In genomic region chr7:102069913-102070629, GRCh38 we compare ENCODE assay signal across 23 cellular contexts.
DNase-seq lines count a peak whose midpoint lies in the region; ATAC-seq and TF ChIP-seq lines count a peak whose summit lies in the region.
"Had no signal": no experiment of that assay in that cellular context is flagged by ENCODE, and none has a peak within 500 bp of the region (broad histone marks: within the 10 kb centered on the region; RNA-seq: fewer than 3 reads in every experiment).

No MANE protein-coding gene starts in this region.

- DNase-seq in NCI-H2081 (lab: John Stamatoyannopoulos, UW) (peak; percentile 9 to 27), NCI-H2081 treated with DMSO at 0.1 percent for 48 hours (lab: John Stamatoyannopoulos, UW) (no peak), brain microvascular endothelial cell (no peak), neural progenitor cell (ENCODE audit: low spot score) (peak; percentile 44), retina (no peak), Peyer's patch (no peak), sciatic nerve (ENCODE audit: low spot score) (no peak)
- DNase-seq: 8988T; activated effector memory CD4-positive, alpha-beta T cell treated with Interleukin-2 at 50 U/mL for 16 hours; activated naive CD8-positive, alpha-beta T cell treated with anti-CD3 and anti-CD28 coated beads, Interleukin-2, amount 10 ng/mL, durations not matched to agents 7 days and 5 days; AML-193; cerebellar nuclear complex; erythroblast; NCI-H1694 treated with DMSO at 0.1 percent for 48 hours; NCI-H2227 treated with DMSO at 0.1 percent for 48 hours; occipital lobe; stimulated activated CD4-positive, alpha-beta T cell treated with anti-CD3 and anti-CD28 coated beads, Interleukin-4, amount 100 ng/mL, for 1 hour; stimulated activated naive CD4-positive, alpha-beta T cell treated with Interleukin-2 at 50 U/mL for 16 hours; T-helper 2 cell had no signal

- peaks cover 6% of the 10 kb centered on the region; the same call in 1 of the 2 replicates for H3K9me3 ChIP-seq in HUES64 (ENCODE audit: insufficient read depth, low read depth, low read length)
- no peaks in the 10 kb centered on the region for H3K9me3 ChIP-seq in neural progenitor cell (ENCODE audit: low read depth)
- no peaks in the 10 kb centered on the region for H3K9me3 ChIP-seq in Peyer's patch
- H3K9me3 ChIP-seq: thoracic aorta had no signal

- in situ Hi-C loops in brain microvascular endothelial cell (cut with HindIII; ENCODE audit: low pct_ligation_motif_present, low sequenced_read_pairs) = no loop called here

- H3K4me3 ChIP-seq in HUES64 (ENCODE audit: low read length) = no peak overlapping the region
- no peak overlapping the region for H3K4me3 ChIP-seq in brain microvascular endothelial cell (ENCODE audit: low read depth, low read length)
- no peak overlapping the region for H3K4me3 ChIP-seq in neural progenitor cell
- no peak overlapping the region for H3K4me3 ChIP-seq in Peyer's patch
- H3K4me3 ChIP-seq: GM12878, thoracic aorta had no signal

- no peak overlapping the region for H3K4me2 ChIP-seq in neural progenitor cell

- peaks cover 10% of the 10 kb centered on the region for H3F3A ChIP-seq in neural progenitor cell (ENCODE audit: low read depth)

- H3K9ac ChIP-seq in HUES64 (ENCODE audit: low read depth, low read length) = no peak overlapping the region
- H3K9ac ChIP-seq in neural progenitor cell = no peak overlapping the region

- H3K79me2 ChIP-seq in neural progenitor cell (ENCODE audit: low read depth) = peaks cover 3% of the 10 kb centered on the region

- intact Hi-C loops in sciatic nerve (cut with DNase I) = no loop called here

- H2AFZ ChIP-seq in neural progenitor cell (replicated peaks) = no peak overlapping the region

- H3K27me3 ChIP-seq in HUES64 (ENCODE audit: insufficient read depth, low read length) (no peaks in the 10 kb centered on the region), brain microvascular endothelial cell (replicated peaks) (no peaks in the 10 kb centered on the region), neural progenitor cell (no peaks in the 10 kb centered on the region), Peyer's patch (no peaks in the 10 kb centered on the region)

- TF ChIP-seq CTCF in brain microvascular endothelial cell (IDR thresholded peaks at IDR 0.05; ENCODE audit: low read depth, low read length, missing control alignments) = peak; percentile 28
- peak; percentile 52 for TF ChIP-seq CTCF in neural progenitor cell (IDR thresholded peaks at IDR 0.05)
- TF ChIP-seq CTCF in Peyer's patch (IDR thresholded peaks at IDR 0.05) = no peak

- peak overlapping the region; percentile 5 for H3K27ac Mint-ChIP-seq in neural progenitor cell
- H3K27ac Mint-ChIP-seq: activated naive CD8-positive, alpha-beta T cell treated with anti-CD3 and anti-CD28 coated beads, Interleukin-2, amount 10 ng/mL, durations not matched to agents 7 days and 5 days had no signal

- H3K27ac ChIP-seq in HUES64 (ENCODE audit: low read depth, low read length) (peak overlapping the region; percentile 57), brain microvascular endothelial cell (no peak overlapping the region), neural progenitor cell (peak overlapping the region; percentile 41), Peyer's patch (no peak overlapping the region)
- H3K27ac ChIP-seq: thoracic aorta, VCaP had no signal

- peaks cover 5% of the 10 kb centered on the region; the same call in 1 of the 2 replicates for H3K4me1 ChIP-seq in HUES64 (ENCODE audit: insufficient read depth, low read length)
- H3K4me1 ChIP-seq in neural progenitor cell = peaks cover 12% of the 10 kb centered on the region
- no peaks in the 10 kb centered on the region for H3K4me1 ChIP-seq in Peyer's patch

- H3K36me3 ChIP-seq in HUES64 (ENCODE audit: insufficient read depth, low read length) = peaks cover 18% of the 10 kb centered on the region
- H3K36me3 ChIP-seq in brain microvascular endothelial cell (replicated peaks) = peaks cover 8% of the 10 kb centered on the region
- peaks cover 5% of the 10 kb centered on the region for H3K36me3 ChIP-seq in neural progenitor cell
- H3K36me3 ChIP-seq in Peyer's patch = peaks cover 0 to 37% (median 0%) of the 10 kb centered on the region in 3 donors

- H3K27me3 Mint-ChIP-seq in neural progenitor cell (ENCODE audit: insufficient read depth, low read depth) = peaks cover 2% of the 10 kb centered on the region
- H3K27me3 Mint-ChIP-seq: activated naive CD8-positive, alpha-beta T cell treated with anti-CD3 and anti-CD28 coated beads, Interleukin-2, amount 10 ng/mL, durations not matched to agents 7 days and 5 days had no signal

- no peak for TF ChIP-seq POLR2A in Peyer's patch (IDR thresholded peaks at IDR 0.05)

- ATAC-seq in sciatic nerve = no peak
- ATAC-seq: GM12878 had no signal

- H3K36me3 Mint-ChIP-seq in neural progenitor cell = peaks cover 27% of the 10 kb centered on the region

- peaks cover 8% of the 10 kb centered on the region for H3K4me1 Mint-ChIP-seq in neural progenitor cell

- H3K9me3 Mint-ChIP-seq in neural progenitor cell = no peaks in the 10 kb centered on the region

- 76% methylated on average over 7 of the region's 7 CpGs for WGBS in HUES64

- H3K4me3 Mint-ChIP-seq in neural progenitor cell = no peak overlapping the region
- H3K4me3 Mint-ChIP-seq: activated naive CD8-positive, alpha-beta T cell treated with anti-CD3 and anti-CD28 coated beads, Interleukin-2, amount 10 ng/mL, durations not matched to agents 7 days and 5 days had no signal

- peaks cover 2% of the 10 kb centered on the region for H4K20me1 ChIP-seq in neural progenitor cell (ENCODE audit: low read depth)

Comparison
In these comparisons a context has a peak if more than half of its experiments do, and no peak if none do; other contexts are left out.
1. DNase-seq: peak in NCI-H2081 (2 of 2) and neural progenitor cell (single experiment); none in NCI-H2081 treated with DMSO at 0.1 percent for 48 hours (single experiment), brain microvascular endothelial cell (single experiment), retina (single experiment), Peyer's patch (0 of 3) and sciatic nerve (single experiment).
2. H3K27ac ChIP-seq: peak in HUES64 (single experiment) and neural progenitor cell (single experiment); none in brain microvascular endothelial cell (single experiment) and Peyer's patch (0 of 4).
3. CTCF ChIP-seq: peak in brain microvascular endothelial cell (single experiment) and neural progenitor cell (single experiment); none in Peyer's patch (0 of 6).